In genomic region chr19:46489445-46490272, GRCh38 we compare ENCODE assay signal across 9 cellular contexts. TPM values are rescaled to one million over a fixed set of nuclear protein-coding genes. Genes with fewer than 3 reads are reported as not detected.
DNase-seq lines count a peak whose midpoint lies in the region; ATAC-seq and TF ChIP-seq lines count a peak whose summit lies in the region.
"Had no signal": no experiment of that assay in that cellular context is flagged by ENCODE, and none has a peak within 500 bp of the region (broad histone marks: within the 10 kb centered on the region; RNA-seq: fewer than 3 reads in every experiment).

No MANE protein-coding gene starts in this region.

- no peaks in the 10 kb centered on the region for H3K27me3 ChIP-seq in RWPE2 (ENCODE audit: insufficient read depth, poor library complexity, severe bottlenecking)
- H3K27me3 ChIP-seq in CD8-positive, alpha-beta memory T cell (ENCODE audit: insufficient read depth, low read length, poor library complexity, severe bottlenecking) = peaks cover 56% of the 10 kb centered on the region

- ATAC-seq in RWPE2 (ENCODE audit: low read depth) (no peak), Right ventricle myocardium superior (ENCODE audit: poor library complexity) (peak; percentile 66), HG03135 (IDR thresholded peaks at IDR 0.05; ENCODE audit: unreplicated experiment) (no peak), GM18498 (IDR thresholded peaks at IDR 0.05; ENCODE audit: unreplicated experiment) (no peak)

- H3K4me3 ChIP-seq in RWPE2 (ENCODE audit: severe bottlenecking) = no peak overlapping the region
- no peak overlapping the region for H3K4me3 ChIP-seq in CD8-positive, alpha-beta memory T cell (ENCODE audit: low read length)

- intact Hi-C loops in Right ventricle myocardium superior (cut with DNase I) = loop anchor here (10.0 kb wide), 1 partner anchor 215 kb away; no protein-coding TSS in a partner anchor

- H3K9me3 ChIP-seq in RWPE2 (ENCODE audit: severe bottlenecking) = no peaks in the 10 kb centered on the region
- no peaks in the 10 kb centered on the region for H3K9me3 ChIP-seq in CD8-positive, alpha-beta memory T cell (ENCODE audit: low read length)

- no peak for TF ChIP-seq CTCF in RWPE2 (IDR thresholded peaks at IDR 0.05; ENCODE audit: poor library complexity, severe bottlenecking)

- H3K27ac Mint-ChIP-seq in CD8-positive, alpha-beta memory T cell = no peak overlapping the region

- POLR2A ChIA-PET in CD8-positive, alpha-beta memory T cell (lab: Charles Lee) = no interaction called here

- peak; percentile 81 for DNase-seq in AG20443 (ENCODE audit: low spot score)
- peak; percentile 65 for DNase-seq in RWPE2 (ENCODE audit: low spot score)
- DNase-seq in Right ventricle myocardium superior = peak; percentile 71
- peak in 39 of 56 donors; percentile 8 to 81 (median 49) for DNase-seq in nucleus accumbens (lab: John Stamatoyannopoulos, UW)
- DNase-seq in CD8-positive, alpha-beta memory T cell = no peak
- no peak for DNase-seq in NCI-H1105 (lab: John Stamatoyannopoulos, UW)

- peaks cover 10 to 41% (median 13%) of the 10 kb centered on the region in 3 donors for H3K4me1 Mint-ChIP-seq in CD8-positive, alpha-beta memory T cell

- no peak overlapping the region for H3K27ac ChIP-seq in RWPE2 (ENCODE audit: poor library complexity, severe bottlenecking)
- no peak overlapping the region for H3K27ac ChIP-seq in CD8-positive, alpha-beta memory T cell (ENCODE audit: low read depth, low read length)

- H3K27me3 Mint-ChIP-seq in CD8-positive, alpha-beta memory T cell = peaks cover 52 to 72% of the 10 kb centered on the region in 2 donors

- CTCF ChIA-PET in CD8-positive, alpha-beta memory T cell (lab: Charles Lee) = interaction anchor here (0.7 kb wide), 1 partner anchor 53 kb away, joined by 3 read pairs; no protein-coding TSS in a partner anchor

- no peaks in the 10 kb centered on the region for H3K36me3 ChIP-seq in RWPE2 (ENCODE audit: low read depth)
- no peaks in the 10 kb centered on the region for H3K36me3 ChIP-seq in CD8-positive, alpha-beta memory T cell (ENCODE audit: insufficient read depth, low read length)

- peaks cover 0 to under 1% (median 0%) of the 10 kb centered on the region in 3 donors for H3K36me3 Mint-ChIP-seq in CD8-positive, alpha-beta memory T cell

- no peaks in the 10 kb centered on the region for H3K4me1 ChIP-seq in RWPE2 (ENCODE audit: insufficient read depth, poor library complexity, severe bottlenecking)
- peaks cover 15% of the 10 kb centered on the region for H3K4me1 ChIP-seq in CD8-positive, alpha-beta memory T cell (ENCODE audit: insufficient read depth, low read length)

- H3K4me3 Mint-ChIP-seq in CD8-positive, alpha-beta memory T cell = no peak overlapping the region

- H3K9me3 Mint-ChIP-seq in CD8-positive, alpha-beta memory T cell = no peaks in the 10 kb centered on the region

RNA-seq across cellular contexts. Expression of gene PNMA8B, which starts 6.0 kb away (rescaled TPM):
- 0.65 TPM for total RNA-seq in Right ventricle myocardium superior
- under 1 TPM in 1 of 2 experiments, not detected in 1; 0.04 TPM for total RNA-seq in CD8-positive, alpha-beta memory T cell
- not detected for polyA plus RNA-seq in CD8-positive, alpha-beta memory T cell
- total RNA-seq: SK-MEL-5 had no signal

RNA-seq across cellular contexts. Expression of gene PNMA8A, which starts 18.3 kb away (rescaled TPM):
- 7.3 TPM for total RNA-seq in Right ventricle myocardium superior
- total RNA-seq in CD8-positive, alpha-beta memory T cell = under 1 TPM; 0.49 to 0.61 TPM
- polyA plus RNA-seq in CD8-positive, alpha-beta memory T cell = not detected

Comparison
In these comparisons a context has a peak if more than half of its experiments do, and no peak if none do; other contexts are left out.
1. DNase-seq: peak in AG20443 (single experiment), RWPE2 (single experiment), Right ventricle myocardium superior (single experiment) and nucleus accumbens (39 of 56); none in CD8-positive, alpha-beta memory T cell (0 of 5) and NCI-H1105 (single experiment).